Comparison of ENCODE assay signal across 1 cellular context in the genomic region with DNA sequence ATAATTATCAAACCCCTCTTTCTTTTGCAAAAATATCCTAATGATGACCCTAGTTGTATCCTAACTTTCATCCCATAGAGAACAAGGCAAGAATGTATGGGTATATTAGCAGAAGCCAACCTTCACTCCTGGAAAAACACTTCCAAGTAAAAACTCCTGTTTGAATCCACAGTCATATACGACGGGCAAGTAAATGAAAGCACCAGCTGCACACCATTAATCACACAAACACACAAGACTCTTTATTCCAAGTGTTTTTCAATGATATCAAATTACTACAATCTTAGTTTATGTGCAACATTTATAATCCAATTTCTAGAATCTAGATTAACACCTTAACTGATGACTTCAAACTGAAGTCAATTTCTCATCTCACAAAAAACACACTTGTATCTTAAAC.
TF ChIP-seq lines count a peak whose summit lies in the region.

No MANE protein-coding gene starts in this region.

TF ChIP-seq in HCT116, 20 proteins besides CTCF, POLR2A, EP300 and RAD21 (continued from another document):
- TF ChIP-seq ZBTB33 (IDR thresholded peaks at IDR 0.05; ENCODE audit: extremely low read depth, insufficient replicate concordance, low read length) (no peak), EGR1 (IDR thresholded peaks at IDR 0.05; ENCODE audit: low read depth) (no peak), TCF7L2 (IDR thresholded peaks at IDR 0.05; ENCODE audit: borderline replicate concordance, extremely low read depth, insufficient read depth, insufficient read length) (no peak), ATF3 (IDR thresholded peaks at IDR 0.05) (no peak)
